2 cellular contexts compared by ENCODE assay signal in genomic region chr2:141942006-141942789, GRCh38.
TF ChIP-seq lines count a peak whose summit lies in the region.

No MANE protein-coding gene starts in this region.

TF ChIP-seq in GM23338, 12 proteins besides CTCF, POLR2A, EP300 and RAD21 (continued from another document):
- TF ChIP-seq, protein P1, sequence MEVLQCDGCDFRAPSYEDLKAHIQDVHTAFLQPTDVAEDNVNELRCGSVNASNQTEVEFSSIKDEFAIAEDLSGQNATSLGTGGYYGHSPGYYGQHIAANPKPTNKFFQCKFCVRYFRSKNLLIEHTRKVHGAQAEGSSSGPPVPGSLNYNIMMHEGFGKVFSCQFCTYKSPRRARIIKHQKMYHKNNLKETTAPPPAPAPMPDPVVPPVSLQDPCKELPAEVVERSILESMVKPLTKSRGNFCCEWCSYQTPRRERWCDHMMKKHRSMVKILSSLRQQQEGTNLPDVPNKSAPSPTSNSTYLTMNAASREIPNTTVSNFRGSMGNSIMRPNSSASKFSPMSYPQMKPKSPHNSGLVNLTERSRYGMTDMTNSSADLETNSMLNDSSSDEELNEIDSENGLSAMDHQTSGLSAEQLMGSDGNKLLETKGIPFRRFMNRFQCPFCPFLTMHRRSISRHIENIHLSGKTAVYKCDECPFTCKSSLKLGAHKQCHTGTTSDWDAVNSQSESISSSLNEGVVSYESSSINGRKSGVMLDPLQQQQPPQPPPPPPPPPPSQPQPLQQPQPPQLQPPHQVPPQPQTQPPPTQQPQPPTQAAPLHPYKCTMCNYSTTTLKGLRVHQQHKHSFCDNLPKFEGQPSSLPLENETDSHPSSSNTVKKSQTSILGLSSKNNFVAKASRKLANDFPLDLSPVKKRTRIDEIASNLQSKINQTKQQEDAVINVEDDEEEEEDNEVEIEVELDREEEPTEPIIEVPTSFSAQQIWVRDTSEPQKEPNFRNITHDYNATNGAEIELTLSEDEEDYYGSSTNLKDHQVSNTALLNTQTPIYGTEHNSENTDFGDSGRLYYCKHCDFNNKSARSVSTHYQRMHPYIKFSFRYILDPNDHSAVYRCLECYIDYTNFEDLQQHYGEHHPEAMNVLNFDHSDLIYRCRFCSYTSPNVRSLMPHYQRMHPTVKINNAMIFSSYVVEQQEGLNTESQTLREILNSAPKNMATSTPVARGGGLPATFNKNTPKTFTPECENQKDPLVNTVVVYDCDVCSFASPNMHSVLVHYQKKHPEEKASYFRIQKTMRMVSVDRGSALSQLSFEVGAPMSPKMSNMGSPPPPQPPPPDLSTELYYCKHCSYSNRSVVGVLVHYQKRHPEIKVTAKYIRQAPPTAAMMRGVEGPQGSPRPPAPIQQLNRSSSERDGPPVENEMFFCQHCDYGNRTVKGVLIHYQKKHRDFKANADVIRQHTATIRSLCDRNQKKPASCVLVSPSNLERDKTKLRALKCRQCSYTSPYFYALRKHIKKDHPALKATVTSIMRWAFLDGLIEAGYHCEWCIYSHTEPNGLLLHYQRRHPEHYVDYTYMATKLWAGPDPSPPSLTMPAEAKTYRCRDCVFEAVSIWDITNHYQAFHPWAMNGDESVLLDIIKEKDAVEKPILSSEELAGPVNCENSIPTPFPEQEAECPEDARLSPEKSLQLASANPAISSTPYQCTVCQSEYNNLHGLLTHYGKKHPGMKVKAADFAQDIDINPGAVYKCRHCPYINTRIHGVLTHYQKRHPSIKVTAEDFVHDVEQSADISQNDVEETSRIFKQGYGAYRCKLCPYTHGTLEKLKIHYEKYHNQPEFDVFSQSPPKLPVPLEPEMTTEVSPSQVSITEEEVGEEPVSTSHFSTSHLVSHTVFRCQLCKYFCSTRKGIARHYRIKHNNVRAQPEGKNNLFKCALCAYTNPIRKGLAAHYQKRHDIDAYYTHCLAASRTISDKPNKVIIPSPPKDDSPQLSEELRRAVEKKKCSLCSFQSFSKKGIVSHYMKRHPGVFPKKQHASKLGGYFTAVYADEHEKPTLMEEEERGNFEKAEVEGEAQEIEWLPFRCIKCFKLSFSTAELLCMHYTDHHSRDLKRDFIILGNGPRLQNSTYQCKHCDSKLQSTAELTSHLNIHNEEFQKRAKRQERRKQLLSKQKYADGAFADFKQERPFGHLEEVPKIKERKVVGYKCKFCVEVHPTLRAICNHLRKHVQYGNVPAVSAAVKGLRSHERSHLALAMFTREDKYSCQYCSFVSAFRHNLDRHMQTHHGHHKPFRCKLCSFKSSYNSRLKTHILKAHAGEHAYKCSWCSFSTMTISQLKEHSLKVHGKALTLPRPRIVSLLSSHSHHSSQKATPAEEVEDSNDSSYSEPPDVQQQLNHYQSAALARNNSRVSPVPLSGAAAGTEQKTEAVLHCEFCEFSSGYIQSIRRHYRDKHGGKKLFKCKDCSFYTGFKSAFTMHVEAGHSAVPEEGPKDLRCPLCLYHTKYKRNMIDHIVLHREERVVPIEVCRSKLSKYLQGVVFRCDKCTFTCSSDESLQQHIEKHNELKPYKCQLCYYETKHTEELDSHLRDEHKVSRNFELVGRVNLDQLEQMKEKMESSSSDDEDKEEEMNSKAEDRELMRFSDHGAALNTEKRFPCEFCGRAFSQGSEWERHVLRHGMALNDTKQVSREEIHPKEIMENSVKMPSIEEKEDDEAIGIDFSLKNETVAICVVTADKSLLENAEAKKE (CRISPR knock-in tag; IDR thresholded peaks at IDR 0.05), result no peak
- TF ChIP-seq, protein P2, sequence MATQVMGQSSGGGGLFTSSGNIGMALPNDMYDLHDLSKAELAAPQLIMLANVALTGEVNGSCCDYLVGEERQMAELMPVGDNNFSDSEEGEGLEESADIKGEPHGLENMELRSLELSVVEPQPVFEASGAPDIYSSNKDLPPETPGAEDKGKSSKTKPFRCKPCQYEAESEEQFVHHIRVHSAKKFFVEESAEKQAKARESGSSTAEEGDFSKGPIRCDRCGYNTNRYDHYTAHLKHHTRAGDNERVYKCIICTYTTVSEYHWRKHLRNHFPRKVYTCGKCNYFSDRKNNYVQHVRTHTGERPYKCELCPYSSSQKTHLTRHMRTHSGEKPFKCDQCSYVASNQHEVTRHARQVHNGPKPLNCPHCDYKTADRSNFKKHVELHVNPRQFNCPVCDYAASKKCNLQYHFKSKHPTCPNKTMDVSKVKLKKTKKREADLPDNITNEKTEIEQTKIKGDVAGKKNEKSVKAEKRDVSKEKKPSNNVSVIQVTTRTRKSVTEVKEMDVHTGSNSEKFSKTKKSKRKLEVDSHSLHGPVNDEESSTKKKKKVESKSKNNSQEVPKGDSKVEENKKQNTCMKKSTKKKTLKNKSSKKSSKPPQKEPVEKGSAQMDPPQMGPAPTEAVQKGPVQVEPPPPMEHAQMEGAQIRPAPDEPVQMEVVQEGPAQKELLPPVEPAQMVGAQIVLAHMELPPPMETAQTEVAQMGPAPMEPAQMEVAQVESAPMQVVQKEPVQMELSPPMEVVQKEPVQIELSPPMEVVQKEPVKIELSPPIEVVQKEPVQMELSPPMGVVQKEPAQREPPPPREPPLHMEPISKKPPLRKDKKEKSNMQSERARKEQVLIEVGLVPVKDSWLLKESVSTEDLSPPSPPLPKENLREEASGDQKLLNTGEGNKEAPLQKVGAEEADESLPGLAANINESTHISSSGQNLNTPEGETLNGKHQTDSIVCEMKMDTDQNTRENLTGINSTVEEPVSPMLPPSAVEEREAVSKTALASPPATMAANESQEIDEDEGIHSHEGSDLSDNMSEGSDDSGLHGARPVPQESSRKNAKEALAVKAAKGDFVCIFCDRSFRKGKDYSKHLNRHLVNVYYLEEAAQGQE (IDR thresholded peaks at IDR 0.05; ENCODE audit: unreplicated experiment), result no peak
- TF ChIP-seq CREB1 (CRISPR knock-in tag; IDR thresholded peaks at IDR 0.05; ENCODE audit: low read depth), result no peak

TF ChIP-seq in WTC11, 78 proteins besides CTCF, POLR2A, EP300 and RAD21 (continued from another document):
- TF ChIP-seq, protein P3, sequence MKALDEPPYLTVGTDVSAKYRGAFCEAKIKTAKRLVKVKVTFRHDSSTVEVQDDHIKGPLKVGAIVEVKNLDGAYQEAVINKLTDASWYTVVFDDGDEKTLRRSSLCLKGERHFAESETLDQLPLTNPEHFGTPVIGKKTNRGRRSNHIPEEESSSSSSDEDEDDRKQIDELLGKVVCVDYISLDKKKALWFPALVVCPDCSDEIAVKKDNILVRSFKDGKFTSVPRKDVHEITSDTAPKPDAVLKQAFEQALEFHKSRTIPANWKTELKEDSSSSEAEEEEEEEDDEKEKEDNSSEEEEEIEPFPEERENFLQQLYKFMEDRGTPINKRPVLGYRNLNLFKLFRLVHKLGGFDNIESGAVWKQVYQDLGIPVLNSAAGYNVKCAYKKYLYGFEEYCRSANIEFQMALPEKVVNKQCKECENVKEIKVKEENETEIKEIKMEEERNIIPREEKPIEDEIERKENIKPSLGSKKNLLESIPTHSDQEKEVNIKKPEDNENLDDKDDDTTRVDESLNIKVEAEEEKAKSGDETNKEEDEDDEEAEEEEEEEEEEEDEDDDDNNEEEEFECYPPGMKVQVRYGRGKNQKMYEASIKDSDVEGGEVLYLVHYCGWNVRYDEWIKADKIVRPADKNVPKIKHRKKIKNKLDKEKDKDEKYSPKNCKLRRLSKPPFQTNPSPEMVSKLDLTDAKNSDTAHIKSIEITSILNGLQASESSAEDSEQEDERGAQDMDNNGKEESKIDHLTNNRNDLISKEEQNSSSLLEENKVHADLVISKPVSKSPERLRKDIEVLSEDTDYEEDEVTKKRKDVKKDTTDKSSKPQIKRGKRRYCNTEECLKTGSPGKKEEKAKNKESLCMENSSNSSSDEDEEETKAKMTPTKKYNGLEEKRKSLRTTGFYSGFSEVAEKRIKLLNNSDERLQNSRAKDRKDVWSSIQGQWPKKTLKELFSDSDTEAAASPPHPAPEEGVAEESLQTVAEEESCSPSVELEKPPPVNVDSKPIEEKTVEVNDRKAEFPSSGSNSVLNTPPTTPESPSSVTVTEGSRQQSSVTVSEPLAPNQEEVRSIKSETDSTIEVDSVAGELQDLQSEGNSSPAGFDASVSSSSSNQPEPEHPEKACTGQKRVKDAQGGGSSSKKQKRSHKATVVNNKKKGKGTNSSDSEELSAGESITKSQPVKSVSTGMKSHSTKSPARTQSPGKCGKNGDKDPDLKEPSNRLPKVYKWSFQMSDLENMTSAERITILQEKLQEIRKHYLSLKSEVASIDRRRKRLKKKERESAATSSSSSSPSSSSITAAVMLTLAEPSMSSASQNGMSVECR (CRISPR knock-in tag; IDR thresholded peaks at IDR 0.05; ENCODE audit: borderline replicate concordance), result no peak
- TF ChIP-seq ZNF263 (CRISPR knock-in tag; IDR thresholded peaks at IDR 0.05; ENCODE audit: low read depth) (no peak), SMAD4 (CRISPR knock-in tag; IDR thresholded peaks at IDR 0.05) (no peak), ZNF396 (CRISPR knock-in tag; IDR thresholded peaks at IDR 0.05; ENCODE audit: borderline replicate concordance) (no peak), GRHL2 (CRISPR knock-in tag; IDR thresholded peaks at IDR 0.05; ENCODE audit: insufficient replicate concordance, severe bottlenecking) (no peak)
TF ChIP-seq in WTC11: peak in this region for 0.
